ENCODE assay signal across 8 cellular contexts in the genomic region with DNA sequence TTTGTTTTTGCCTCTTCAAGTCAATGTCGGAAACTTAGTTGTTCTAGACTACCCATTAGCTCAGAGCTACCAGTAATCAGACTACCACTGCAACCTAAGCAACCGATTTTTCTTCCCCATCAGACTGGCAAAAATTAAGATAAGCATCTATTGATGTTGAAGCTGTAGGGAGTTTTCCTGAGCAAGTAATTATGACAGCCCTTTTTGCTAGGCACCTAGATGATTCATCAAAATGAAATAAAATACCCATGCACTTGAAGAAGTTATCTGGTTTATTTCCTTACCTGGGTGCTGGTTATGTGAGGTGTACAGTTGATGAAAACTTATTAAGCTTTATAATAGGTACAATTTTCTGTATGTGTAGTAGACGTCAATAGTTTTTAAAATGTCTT. TPM values are rescaled to one million over a fixed set of nuclear protein-coding genes. Genes with fewer than 3 reads are reported as not detected.
DNase-seq lines count a peak whose midpoint lies in the region; ATAC-seq and TF ChIP-seq lines count a peak whose summit lies in the region.

No MANE protein-coding gene starts in this region.

- H3K9me3 ChIP-seq in Panc1 (ENCODE audit: control insufficient read depth, insufficient read depth, low read depth, low read length) (no peaks in the 10 kb centered on the region), esophagus squamous epithelium (no peaks in the 10 kb centered on the region), prostate gland (no peaks in the 10 kb centered on the region)

- no peak for ATAC-seq in Panc1
- no peak for ATAC-seq in HG02623 (IDR thresholded peaks at IDR 0.05; ENCODE audit: unreplicated experiment)

- WGBS in esophagus squamous epithelium, 2 donors = 34 to 41% methylated on average over 3 of the region's 3 CpGs
- WGBS in prostate gland = 32% methylated on average over 3 of the region's 3 CpGs

- intact Hi-C loops in Panc1 (cut with micrococcal nuclease; ENCODE audit: unreplicated experiment) = no loop called here
- intact Hi-C loops in esophagus squamous epithelium (cut with DNase I) = no loop called here
- intact Hi-C loops in prostate gland (cut with DNase I) = no loop called here

- TF ChIP-seq CTCF in Panc1 (IDR thresholded peaks at IDR 0.05) = no peak
- TF ChIP-seq CTCF in esophagus squamous epithelium (IDR thresholded peaks at IDR 0.05) = no peak
- no peak for TF ChIP-seq CTCF in prostate gland (IDR thresholded peaks at IDR 0.05)

- CTCF ChIA-PET in Panc1 (lab: Charles Lee) = no interaction called here

- peaks cover 12% of the 10 kb centered on the region for H3K4me1 ChIP-seq in Panc1 (ENCODE audit: control insufficient read depth, insufficient read depth, low read length)
- peaks cover 8 to 22% (median 10%) of the 10 kb centered on the region in 3 donors for H3K4me1 ChIP-seq in esophagus squamous epithelium
- H3K4me1 ChIP-seq in prostate gland (replicated peaks) = no peaks in the 10 kb centered on the region

- POLR2A ChIA-PET in Panc1 (lab: Charles Lee) = interaction anchor here (0.6 kb wide), 1 partner anchor 185 kb away, joined by 3 read pairs; no protein-coding TSS in a partner anchor

- H3K4me3 ChIP-seq in Panc1 (ENCODE audit: low read depth in 2 of 2, low read length in 2 of 2) = peak overlapping the region; percentile 78 to 81
- peak overlapping the region; percentile 63 to 91 (median 85) for H3K4me3 ChIP-seq in esophagus squamous epithelium
- H3K4me3 ChIP-seq in prostate gland = peak overlapping the region; percentile 65 to 78

- H3K27me3 ChIP-seq in Panc1 (ENCODE audit: control insufficient read depth, insufficient read depth, low read length) (no peaks in the 10 kb centered on the region), esophagus squamous epithelium (no peaks in the 10 kb centered on the region), prostate gland (replicated peaks; ENCODE audit: insufficient read depth) (no peaks in the 10 kb centered on the region)

- TF ChIP-seq POLR2A in esophagus squamous epithelium (IDR thresholded peaks at IDR 0.05) = no peak
- TF ChIP-seq POLR2A in prostate gland (IDR thresholded peaks at IDR 0.05) = no peak

- in situ Hi-C loops in G401 (cut with HindIII; ENCODE audit: low sequenced_read_pairs) (no loop called here), Panc1 (cut with HindIII; ENCODE audit: low pct_unique_long_range_greater_than_20kb, low sequenced_read_pairs) (no loop called here)

- BruUV-seq in Panc1 (replicated peaks; lab: Mats Ljungman, UMichigan) = no TSS peak

- H3K36me3 ChIP-seq in Panc1 (ENCODE audit: control insufficient read depth, insufficient read depth, low read length) = no peaks in the 10 kb centered on the region
- peaks cover 0 to 20% (median 0%) of the 10 kb centered on the region in 3 donors for H3K36me3 ChIP-seq in esophagus squamous epithelium
- no peaks in the 10 kb centered on the region for H3K36me3 ChIP-seq in prostate gland

- H3K27ac ChIP-seq in Panc1 (ENCODE audit: low read length) = peak overlapping the region; percentile 91
- H3K27ac ChIP-seq in esophagus squamous epithelium = peak overlapping the region; percentile 71 to 85 (median 79)
- peak overlapping the region; percentile 45 to 51 for H3K27ac ChIP-seq in prostate gland

- peak; percentile 10 for DNase-seq in G401 (ENCODE audit: low spot score)
- DNase-seq in Panc1 (ENCODE audit: low read depth, low spot score) = no peak
- DNase-seq in esophagus squamous epithelium (lab: John Stamatoyannopoulos, UW) = no peak
- DNase-seq in prostate gland (ENCODE audit: low spot score) = no peak
- DNase-seq in NCI-H526 treated with DMSO at 0.1 percent for 48 hours (lab: John Stamatoyannopoulos, UW) = no peak
- no peak for DNase-seq in NCI-H2227 treated with DMSO at 0.1 percent for 48 hours (lab: John Stamatoyannopoulos, UW)
- DNase-seq in kidney tubule cell (ENCODE audit: low spot score) = no peak

RNA-seq across cellular contexts. Expression of a gene that starts 0.6 kb away (rescaled TPM):
- total RNA-seq in G401 (2014; rRNA removed; shearing (Covaris generic)) = 199 and 243 TPM in 2 replicates
- 250 TPM for total RNA-seq in Panc1 (2021; ENCODE audit: unreplicated experiment)
- polyA plus RNA-seq in Panc1 (2012; ENCODE audit: insufficient read length) = 218 TPM
- total RNA-seq in esophagus squamous epithelium = 10 to 100 TPM; 35.5 to 54.4 (median 44.5) TPM
- 100 to 1,000 TPM; 100 to 116 TPM for total RNA-seq in prostate gland

RNA-seq across cellular contexts. Expression of a gene that starts 11.5 kb away (rescaled TPM):
- total RNA-seq in G401 (2014; rRNA removed; shearing (Covaris generic)) = 2.3 and 9.1 TPM in 2 replicates
- total RNA-seq in Panc1 (2021; ENCODE audit: unreplicated experiment) = 3.4 TPM
- 9.3 TPM for polyA plus RNA-seq in Panc1 (2012; ENCODE audit: insufficient read length)
- total RNA-seq in esophagus squamous epithelium = 10 to 100 TPM in 2 of 4 donors, 1 to 10 TPM in 2; 7.9 to 58.0 (median 10.9) TPM
- 10 to 100 TPM; 46.0 to 79.5 TPM for total RNA-seq in prostate gland

RNA-seq across cellular contexts. Expression of a gene that starts 33.1 kb away (rescaled TPM):
- total RNA-seq in G401 (2014; rRNA removed; shearing (Covaris generic)) = 59.1 and 69.2 TPM in 2 replicates
- total RNA-seq in Panc1 (2021; ENCODE audit: unreplicated experiment) (127 TPM), esophagus squamous epithelium (100 to 1,000 TPM in 2 of 4 donors, 10 to 100 TPM in 2; 60.3 to 134 (median 83.8) TPM), prostate gland (100 to 1,000 TPM; 184 to 238 TPM)
- 91.4 TPM for polyA plus RNA-seq in Panc1 (2012; ENCODE audit: insufficient read length)

RNA-seq across cellular contexts. Expression of a gene that starts 52.7 kb away (rescaled TPM):
- not detected in 2 replicates for total RNA-seq in G401 (2014; rRNA removed; shearing (Covaris generic))
- total RNA-seq in Panc1 (2021; ENCODE audit: unreplicated experiment) = not detected
- not detected for polyA plus RNA-seq in Panc1 (2012; ENCODE audit: insufficient read length)
- not detected for total RNA-seq in esophagus squamous epithelium
- total RNA-seq in prostate gland = not detected
